6 cellular contexts compared by ENCODE assay signal in the genomic region with DNA sequence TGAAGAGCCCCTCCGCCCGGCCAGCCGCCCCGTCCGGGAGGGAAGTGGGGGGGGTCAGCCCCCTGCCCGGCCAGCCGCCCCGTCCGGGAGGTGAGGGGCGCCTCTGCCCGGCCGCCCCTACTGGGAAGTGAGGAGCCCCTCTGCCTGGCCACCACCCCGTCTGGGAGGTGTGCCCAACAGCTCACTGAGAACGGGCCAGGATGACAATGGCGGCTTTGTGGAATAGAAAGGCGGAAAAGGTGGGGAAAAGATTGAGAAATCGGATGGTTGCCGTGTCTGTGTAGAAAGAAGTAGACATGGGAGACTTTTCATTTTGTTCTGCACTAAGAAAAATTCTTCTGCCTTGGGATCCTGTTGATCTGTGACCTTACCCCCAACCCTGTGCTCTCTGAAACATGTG. TPM values are rescaled to one million over a fixed set of nuclear protein-coding genes. Genes with fewer than 3 reads are reported as not detected.
A peak's percentile ranks its signal among the peaks of the same experiment; 100 is the strongest.
DNase-seq lines count a peak whose midpoint lies in the region; ATAC-seq, FAIRE-seq and TF ChIP-seq lines count a peak whose summit lies in the region.
"Not testable (repeated sequence)": the region's sequence is repeated elsewhere in the genome, so short reads cannot be mapped to it uniquely, and the experiment has no call there.
"Had no signal": no experiment of that assay in that cellular context is flagged by ENCODE, and none has a peak within 500 bp of the region (broad histone marks: within the 10 kb centered on the region; RNA-seq: fewer than 3 reads in every experiment).

No MANE protein-coding gene starts in this region.

- peak overlapping the region in 2 of 3 donors; percentile 32 to 43 for H3K4me3 ChIP-seq in breast epithelium
- H3K4me3 ChIP-seq in mammary epithelial cell (replicated peaks in 1 of 3; ENCODE audit: insufficient read depth in 1 of 3, low read depth in 2 of 3, low read length in 3 of 3); HepG2 (replicated peaks in 1 of 3; ENCODE audit: insufficient read depth in 1 of 3, low read depth in 2 of 3, low read length in 3 of 3): not testable (repeated sequence)

- TF ChIP-seq RAD21 in HepG2 (CRISPR knock-in tag; IDR thresholded peaks at IDR 0.05): not testable (repeated sequence)

- not testable (repeated sequence) for TF ChIP-seq EP300 in HepG2 (IDR thresholded peaks at IDR 0.05; ENCODE audit: low read depth in 2 of 2, low read length in 2 of 2); HepG2 (CRISPR knock-in tag; IDR thresholded peaks at IDR 0.05; ENCODE audit: borderline replicate concordance)

- H3K27ac ChIP-seq in breast epithelium (peak overlapping the region in 1 of 2 donors; percentile 52), HepG2 (ENCODE audit: extremely low read length, insufficient read depth, low read length) (peak overlapping the region; percentile 57)
- H3K27ac ChIP-seq in mammary epithelial cell (ENCODE audit: insufficient read depth, low read depth, low read length): not testable (repeated sequence)

- H3K27me3 ChIP-seq in breast epithelium; mammary epithelial cell (ENCODE audit: insufficient read depth, low read length); HepG2 (ENCODE audit: control insufficient read depth in 1 of 2, insufficient read depth in 2 of 2, low read length in 2 of 2): not testable (repeated sequence)

- not testable (repeated sequence) for BruUV-seq in mammary epithelial cell (replicated peaks; lab: Mats Ljungman, UMichigan); HepG2 (replicated peaks; lab: Mats Ljungman, UMichigan)

- H3K9me3 ChIP-seq in breast epithelium; mammary epithelial cell (replicated peaks; ENCODE audit: insufficient read depth, low read length); HepG2 (ENCODE audit: low read length): not testable (repeated sequence)

- not testable (repeated sequence) for H3K4me2 ChIP-seq in mammary epithelial cell (ENCODE audit: insufficient read depth, low read depth, low read length); HepG2 (ENCODE audit: low read depth, low read length)

- not testable (repeated sequence) for H3K4me1 ChIP-seq in breast epithelium; mammary epithelial cell (ENCODE audit: insufficient read depth, low read length)
- peaks cover 38% of the 10 kb centered on the region for H3K4me1 ChIP-seq in HepG2 (ENCODE audit: insufficient read depth, low read length)

- not testable (repeated sequence) for TF ChIP-seq CTCF in breast epithelium (IDR thresholded peaks at IDR 0.05); mammary epithelial cell (conservative IDR thresholded peaks at IDR 0.05 in 1 of 2, IDR thresholded peaks at IDR 0.05 in 1 of 2; ENCODE audit: extremely low read depth in 1 of 2, insufficient read depth in 1 of 2, low read depth in 1 of 2, low read length in 2 of 2); HepG2 (CRISPR knock-in tag; IDR thresholded peaks at IDR 0.05)

- TF ChIP-seq POLR2A in breast epithelium (IDR thresholded peaks at IDR 0.05); HepG2 (IDR thresholded peaks at IDR 0.05; ENCODE audit: insufficient read depth in 1 of 2, low read depth in 2 of 2, low read length in 2 of 2): not testable (repeated sequence)

- not testable (repeated sequence) for H3K79me2 ChIP-seq in mammary epithelial cell (ENCODE audit: insufficient read depth, low read length); HepG2 (ENCODE audit: insufficient read depth, low read length)

- not testable (repeated sequence) for H3K9ac ChIP-seq in mammary epithelial cell (ENCODE audit: insufficient read depth, low read length); HepG2 (ENCODE audit: insufficient read depth, low read depth, low read length)

- DNase-seq in breast epithelium (ENCODE audit: low spot score in 2 of 2); mammary epithelial cell; HepG2 (ENCODE audit: low spot score): not testable (repeated sequence)

- CTCF ChIA-PET in mammary epithelial cell (lab: Charles Lee; ENCODE audit: low non-redundant PET); HepG2 (lab: Yijun Ruan, JAX; ENCODE audit: low intra/inter-chr PET ratio, low total read pairs): not testable (repeated sequence)

- intact Hi-C loops in breast epithelium (cut with DNase I; ENCODE audit: low total_unique reads); mammary epithelial cell (cut with micrococcal nuclease); HepG2 (cut with micrococcal nuclease; ENCODE audit: unreplicated experiment): not testable (repeated sequence)

- POLR2A ChIA-PET in HepG2 (lab: Yijun Ruan, JAX): not testable (repeated sequence)

- FAIRE-seq in HepG2 (lab: Jason Lieb, UNC): not testable (repeated sequence)

- not testable (repeated sequence) for H4K20me1 ChIP-seq in mammary epithelial cell (ENCODE audit: insufficient read depth, low read length); HepG2 (ENCODE audit: insufficient read depth, low read length)

- dilution Hi-C loops in mammary epithelial cell (cut with HindIII; ENCODE audit: low sequenced_read_pairs): not testable (repeated sequence)

- in situ Hi-C loops in mammary epithelial cell (cut with MboI; ENCODE audit: low sequenced_read_pairs in 2 of 2); HepG2 (cut with HindIII; ENCODE audit: extremely low pct_ligation_motif_present, low pct_unique_long_range_greater_than_20kb): not testable (repeated sequence)

- 50% methylated on average over 2 of the region's 18 CpGs for WGBS in mammary epithelial cell (ENCODE audit: low coverage, missing lambda C conversion rate)
- WGBS in HepG2 (ENCODE audit: low lambda C conversion rate): 12% methylated on average over 5 of the region's 18 CpGs

- ATAC-seq in HepG2: not testable (repeated sequence)

- peak overlapping the region; percentile 52 for H2AFZ ChIP-seq in mammary epithelial cell (ENCODE audit: low read depth, low read length)
- H2AFZ ChIP-seq in HepG2 (ENCODE audit: low read length): not testable (repeated sequence)

- not testable (repeated sequence) for H3K36me3 ChIP-seq in breast epithelium; mammary epithelial cell (ENCODE audit: insufficient read depth, low read length); HepG2 (replicated peaks in 1 of 2; ENCODE audit: control insufficient read depth in 1 of 2, insufficient read depth in 2 of 2, low read length in 2 of 2)

RNA-seq across cellular contexts. Expression of a gene that starts 6.6 kb away (rescaled TPM):
- under 1 TPM in 2 of 3 donors, not detected in 1; 0.44 to 0.66 TPM for total RNA-seq in breast epithelium
- 1 to 10 TPM; 1.6 to 2.3 TPM for total RNA-seq in mammary epithelial cell
- 0.40 TPM for polyA plus RNA-seq in mammary epithelial cell
- polyA minus RNA-seq in mammary epithelial cell: 3.2 TPM
- total RNA-seq in HepG2 (2016; rRNA removed; fragmentation: Illumina TruSeq; extraction: Trizol): 1.2 and 1.9 TPM in 2 replicates
- total RNA-seq in HepG2 (2016; cell fraction: cytosol; rRNA removed; fragmentation: Illumina TruSeq; extraction: Trizol; ENCODE audit: low read depth): 0.62 and 1.0 TPM in 2 replicates
- 1.6 and 2.6 TPM in 2 replicates for total RNA-seq in HepG2 (2016; cell fraction: insoluble cytoplasmic fraction; rRNA removed; fragmentation: Illumina TruSeq; extraction: Trizol)
- total RNA-seq in HepG2 (2016; cell fraction: membrane; rRNA removed; fragmentation: Illumina TruSeq; extraction: Trizol): 1.2 and 1.9 TPM in 2 replicates
- total RNA-seq in HepG2 (2016; cell fraction: nucleus; rRNA removed; fragmentation: Illumina TruSeq; extraction: Trizol): 1.1 and 2.0 TPM in 2 replicates
- 1.9 and 2.9 TPM in 2 replicates for polyA plus RNA-seq in HepG2 (2011; rRNA removed)
- 1.4 and 1.6 TPM in 2 replicates for polyA plus RNA-seq in HepG2 (2011; cell fraction: cytosol; rRNA removed)
- polyA plus RNA-seq in HepG2 (2011; cell fraction: nucleus; rRNA removed): 5.0 and 6.2 TPM in 2 replicates
- polyA plus RNA-seq in HepG2 (2012): 0.51 and 0.63 TPM in 2 replicates
- 0.75 and 0.95 TPM in 2 replicates for polyA plus RNA-seq in HepG2 (2016; cell fraction: cytosol; fragmentation: Illumina TruSeq; extraction: Trizol; ENCODE audit: low read depth)
- 3.0 and 3.4 TPM in 2 replicates for polyA plus RNA-seq in HepG2 (2016; cell fraction: insoluble cytoplasmic fraction; fragmentation: Illumina TruSeq; extraction: Trizol; ENCODE audit: low read depth)
- polyA plus RNA-seq in HepG2 (2016; cell fraction: membrane; fragmentation: Illumina TruSeq; extraction: Trizol; ENCODE audit: low read depth): 1.5 TPM in 2 replicates
- polyA plus RNA-seq in HepG2 (2016; cell fraction: nucleus; fragmentation: Illumina TruSeq; extraction: Trizol; ENCODE audit: insufficient read depth, low read depth): 4.8 and 5.2 TPM in 2 replicates
- polyA minus RNA-seq in HepG2 (2011; rRNA and poly(A)+ RNA removed; ENCODE audit: low replicate concordance): 3.2 and 8.2 TPM in 2 replicates
- polyA minus RNA-seq in HepG2 (2011; cell fraction: cytosol; rRNA and poly(A)+ RNA removed): 0.89 and 1.3 TPM in 2 replicates
- 8.2 and 11.1 TPM in 2 replicates for polyA minus RNA-seq in HepG2 (2011; cell fraction: nucleus; rRNA and poly(A)+ RNA removed)
- polyA plus RNA-seq: CD14-positive monocyte; CD4-positive, CD25-positive, alpha-beta regulatory T cell; CD8-positive, alpha-beta memory T cell had no signal

RNA-seq across cellular contexts. Expression of a gene that starts 7.0 kb away (rescaled TPM):
- total RNA-seq in breast epithelium (10 to 100 TPM in 2 of 3 donors, 1 to 10 TPM in 1; 8.6 to 25.8 (median 22.3) TPM), mammary epithelial cell (10 to 100 TPM; 14.5 to 16.2 TPM), HepG2 (2016; rRNA removed; fragmentation: Illumina TruSeq; extraction: Trizol) (9.4 and 10.3 TPM in 2 replicates)
- polyA plus RNA-seq in mammary epithelial cell (12.6 TPM), HepG2 (2011; rRNA removed) (11.4 and 14.0 TPM in 2 replicates)
- polyA minus RNA-seq in mammary epithelial cell: 12.5 TPM
- 0.91 and 1.2 TPM in 2 replicates for total RNA-seq in HepG2 (2016; cell fraction: cytosol; rRNA removed; fragmentation: Illumina TruSeq; extraction: Trizol; ENCODE audit: low read depth)
- 8.5 and 10.4 TPM in 2 replicates for total RNA-seq in HepG2 (2016; cell fraction: insoluble cytoplasmic fraction; rRNA removed; fragmentation: Illumina TruSeq; extraction: Trizol)
- total RNA-seq in HepG2 (2016; cell fraction: membrane; rRNA removed; fragmentation: Illumina TruSeq; extraction: Trizol): 4.6 and 5.0 TPM in 2 replicates
- 8.3 and 10.3 TPM in 2 replicates for total RNA-seq in HepG2 (2016; cell fraction: nucleus; rRNA removed; fragmentation: Illumina TruSeq; extraction: Trizol)
- 5.1 and 5.2 TPM in 2 replicates for polyA plus RNA-seq in HepG2 (2011; cell fraction: cytosol; rRNA removed)
- 16.7 and 21.1 TPM in 2 replicates for polyA plus RNA-seq in HepG2 (2011; cell fraction: nucleus; rRNA removed)
- polyA plus RNA-seq in HepG2 (2012): 6.6 and 10.4 TPM in 2 replicates
- polyA plus RNA-seq in HepG2 (2016; cell fraction: cytosol; fragmentation: Illumina TruSeq; extraction: Trizol; ENCODE audit: low read depth): 0.78 and 0.85 TPM in 2 replicates
- polyA plus RNA-seq in HepG2 (2016; cell fraction: insoluble cytoplasmic fraction; fragmentation: Illumina TruSeq; extraction: Trizol; ENCODE audit: low read depth): 7.7 and 8.6 TPM in 2 replicates
- 2.0 and 2.1 TPM in 2 replicates for polyA plus RNA-seq in HepG2 (2016; cell fraction: membrane; fragmentation: Illumina TruSeq; extraction: Trizol; ENCODE audit: low read depth)
- 11.4 and 11.5 TPM in 2 replicates for polyA plus RNA-seq in HepG2 (2016; cell fraction: nucleus; fragmentation: Illumina TruSeq; extraction: Trizol; ENCODE audit: insufficient read depth, low read depth)
- 23.4 and 27.0 TPM in 2 replicates for polyA minus RNA-seq in HepG2 (2011; rRNA and poly(A)+ RNA removed; ENCODE audit: low replicate concordance)
- 5.7 and 6.1 TPM in 2 replicates for polyA minus RNA-seq in HepG2 (2011; cell fraction: cytosol; rRNA and poly(A)+ RNA removed)
- polyA minus RNA-seq in HepG2 (2011; cell fraction: nucleus; rRNA and poly(A)+ RNA removed): 17.3 and 20.8 TPM in 2 replicates

RNA-seq across cellular contexts. Expression of a gene that starts 9.1 kb away (rescaled TPM):
- 10 to 100 TPM; 25.3 to 34.7 (median 26.5) TPM for total RNA-seq in breast epithelium
- 10 to 100 TPM; 15.7 to 53.0 TPM for total RNA-seq in mammary epithelial cell
- polyA plus RNA-seq in mammary epithelial cell: 37.7 TPM
- polyA minus RNA-seq in mammary epithelial cell: 19.7 TPM
- total RNA-seq in HepG2 (2016; rRNA removed; fragmentation: Illumina TruSeq; extraction: Trizol): 24.7 and 29.8 TPM in 2 replicates
- 9.4 and 10.6 TPM in 2 replicates for total RNA-seq in HepG2 (2016; cell fraction: cytosol; rRNA removed; fragmentation: Illumina TruSeq; extraction: Trizol; ENCODE audit: low read depth)
- total RNA-seq in HepG2 (2016; cell fraction: insoluble cytoplasmic fraction; rRNA removed; fragmentation: Illumina TruSeq; extraction: Trizol): 28.7 and 29.4 TPM in 2 replicates
- 7.7 and 9.0 TPM in 2 replicates for total RNA-seq in HepG2 (2016; cell fraction: membrane; rRNA removed; fragmentation: Illumina TruSeq; extraction: Trizol)
- 21.2 and 23.9 TPM in 2 replicates for total RNA-seq in HepG2 (2016; cell fraction: nucleus; rRNA removed; fragmentation: Illumina TruSeq; extraction: Trizol)
- 25.6 and 29.3 TPM in 2 replicates for polyA plus RNA-seq in HepG2 (2011; rRNA removed)
- polyA plus RNA-seq in HepG2 (2011; cell fraction: cytosol; rRNA removed): 19.5 and 22.2 TPM in 2 replicates
- 47.0 and 47.5 TPM in 2 replicates for polyA plus RNA-seq in HepG2 (2011; cell fraction: nucleus; rRNA removed)
- 15.6 and 19.8 TPM in 2 replicates for polyA plus RNA-seq in HepG2 (2012)
- 5.1 and 7.5 TPM in 2 replicates for polyA plus RNA-seq in HepG2 (2016; cell fraction: cytosol; fragmentation: Illumina TruSeq; extraction: Trizol; ENCODE audit: low read depth)
- polyA plus RNA-seq in HepG2 (2016; cell fraction: insoluble cytoplasmic fraction; fragmentation: Illumina TruSeq; extraction: Trizol; ENCODE audit: low read depth): 27.4 and 31.1 TPM in 2 replicates
- polyA plus RNA-seq in HepG2 (2016; cell fraction: membrane; fragmentation: Illumina TruSeq; extraction: Trizol; ENCODE audit: low read depth): 6.9 and 8.4 TPM in 2 replicates
- polyA plus RNA-seq in HepG2 (2016; cell fraction: nucleus; fragmentation: Illumina TruSeq; extraction: Trizol; ENCODE audit: insufficient read depth, low read depth): 69.0 and 74.3 TPM in 2 replicates
- polyA minus RNA-seq in HepG2 (2011; rRNA and poly(A)+ RNA removed; ENCODE audit: low replicate concordance): 10.1 and 60.9 TPM in 2 replicates
- 3.8 and 6.1 TPM in 2 replicates for polyA minus RNA-seq in HepG2 (2011; cell fraction: cytosol; rRNA and poly(A)+ RNA removed)
- 25.8 and 45.0 TPM in 2 replicates for polyA minus RNA-seq in HepG2 (2011; cell fraction: nucleus; rRNA and poly(A)+ RNA removed)

RNA-seq across cellular contexts. Expression of a gene that starts 24.9 kb away (rescaled TPM):
- total RNA-seq in breast epithelium (1,000 to 10,000 TPM; 1,150 to 3,519 (median 1,958) TPM), mammary epithelial cell (1,000 to 10,000 TPM in 1 of 2 donors, 100 to 1,000 TPM in 1; 634 to 1,021 TPM), HepG2 (2016; rRNA removed; fragmentation: Illumina TruSeq; extraction: Trizol) (1,585 and 1,854 TPM in 2 replicates)
- polyA plus RNA-seq in mammary epithelial cell (3,340 TPM), HepG2 (2011; rRNA removed) (5,537 and 5,840 TPM in 2 replicates)
- 1,201 TPM for polyA minus RNA-seq in mammary epithelial cell
- 2,474 and 2,700 TPM in 2 replicates for total RNA-seq in HepG2 (2016; cell fraction: cytosol; rRNA removed; fragmentation: Illumina TruSeq; extraction: Trizol; ENCODE audit: low read depth)
- total RNA-seq in HepG2 (2016; cell fraction: insoluble cytoplasmic fraction; rRNA removed; fragmentation: Illumina TruSeq; extraction: Trizol): 1,612 and 2,027 TPM in 2 replicates
- 3,431 and 3,586 TPM in 2 replicates for total RNA-seq in HepG2 (2016; cell fraction: membrane; rRNA removed; fragmentation: Illumina TruSeq; extraction: Trizol)
- 594 and 641 TPM in 2 replicates for total RNA-seq in HepG2 (2016; cell fraction: nucleus; rRNA removed; fragmentation: Illumina TruSeq; extraction: Trizol)
- 5,862 and 7,129 TPM in 2 replicates for polyA plus RNA-seq in HepG2 (2011; cell fraction: cytosol; rRNA removed)
- 1,636 and 1,825 TPM in 2 replicates for polyA plus RNA-seq in HepG2 (2011; cell fraction: nucleus; rRNA removed)
- 3,706 and 5,933 TPM in 2 replicates for polyA plus RNA-seq in HepG2 (2012)
- polyA plus RNA-seq in HepG2 (2016; cell fraction: cytosol; fragmentation: Illumina TruSeq; extraction: Trizol; ENCODE audit: low read depth): 4,996 and 5,283 TPM in 2 replicates
- polyA plus RNA-seq in HepG2 (2016; cell fraction: insoluble cytoplasmic fraction; fragmentation: Illumina TruSeq; extraction: Trizol; ENCODE audit: low read depth): 3,163 and 3,539 TPM in 2 replicates
- polyA plus RNA-seq in HepG2 (2016; cell fraction: membrane; fragmentation: Illumina TruSeq; extraction: Trizol; ENCODE audit: low read depth): 5,583 and 6,010 TPM in 2 replicates
- 1,621 and 1,722 TPM in 2 replicates for polyA plus RNA-seq in HepG2 (2016; cell fraction: nucleus; fragmentation: Illumina TruSeq; extraction: Trizol; ENCODE audit: insufficient read depth, low read depth)
- 2,855 and 3,130 TPM in 2 replicates for polyA minus RNA-seq in HepG2 (2011; rRNA and poly(A)+ RNA removed; ENCODE audit: low replicate concordance)
- polyA minus RNA-seq in HepG2 (2011; cell fraction: cytosol; rRNA and poly(A)+ RNA removed): 813 and 904 TPM in 2 replicates
- 526 and 829 TPM in 2 replicates for polyA minus RNA-seq in HepG2 (2011; cell fraction: nucleus; rRNA and poly(A)+ RNA removed)

RNA-seq across cellular contexts. Expression of a gene that starts 33.3 kb away (rescaled TPM):
- total RNA-seq in breast epithelium (10 to 100 TPM; 16.2 to 42.3 (median 31.0) TPM), mammary epithelial cell (1 to 10 TPM; 6.7 to 7.3 TPM), HepG2 (2016; rRNA removed; fragmentation: Illumina TruSeq; extraction: Trizol) (38.1 and 40.2 TPM in 2 replicates)
- polyA plus RNA-seq in mammary epithelial cell (8.3 TPM), HepG2 (2011; rRNA removed) (28.9 and 33.5 TPM in 2 replicates)
- polyA minus RNA-seq in mammary epithelial cell: 12.2 TPM
- total RNA-seq in HepG2 (2016; cell fraction: cytosol; rRNA removed; fragmentation: Illumina TruSeq; extraction: Trizol; ENCODE audit: low read depth): 15.0 and 17.1 TPM in 2 replicates
- 40.0 and 42.7 TPM in 2 replicates for total RNA-seq in HepG2 (2016; cell fraction: insoluble cytoplasmic fraction; rRNA removed; fragmentation: Illumina TruSeq; extraction: Trizol)
- 17.3 and 20.7 TPM in 2 replicates for total RNA-seq in HepG2 (2016; cell fraction: membrane; rRNA removed; fragmentation: Illumina TruSeq; extraction: Trizol)
- 20.1 and 24.5 TPM in 2 replicates for total RNA-seq in HepG2 (2016; cell fraction: nucleus; rRNA removed; fragmentation: Illumina TruSeq; extraction: Trizol)
- polyA plus RNA-seq in HepG2 (2011; cell fraction: cytosol; rRNA removed): 41.0 and 41.7 TPM in 2 replicates
- 39.4 and 53.8 TPM in 2 replicates for polyA plus RNA-seq in HepG2 (2011; cell fraction: nucleus; rRNA removed)
- polyA plus RNA-seq in HepG2 (2012): 15.3 and 21.4 TPM in 2 replicates
- 8.4 and 11.2 TPM in 2 replicates for polyA plus RNA-seq in HepG2 (2016; cell fraction: cytosol; fragmentation: Illumina TruSeq; extraction: Trizol; ENCODE audit: low read depth)
- 41.9 and 42.2 TPM in 2 replicates for polyA plus RNA-seq in HepG2 (2016; cell fraction: insoluble cytoplasmic fraction; fragmentation: Illumina TruSeq; extraction: Trizol; ENCODE audit: low read depth)
- 15.1 and 18.7 TPM in 2 replicates for polyA plus RNA-seq in HepG2 (2016; cell fraction: membrane; fragmentation: Illumina TruSeq; extraction: Trizol; ENCODE audit: low read depth)
- 35.2 and 38.8 TPM in 2 replicates for polyA plus RNA-seq in HepG2 (2016; cell fraction: nucleus; fragmentation: Illumina TruSeq; extraction: Trizol; ENCODE audit: insufficient read depth, low read depth)
- polyA minus RNA-seq in HepG2 (2011; rRNA and poly(A)+ RNA removed; ENCODE audit: low replicate concordance): 35.6 and 37.0 TPM in 2 replicates
- polyA minus RNA-seq in HepG2 (2011; cell fraction: cytosol; rRNA and poly(A)+ RNA removed): 6.3 and 8.2 TPM in 2 replicates
- 12.6 and 20.0 TPM in 2 replicates for polyA minus RNA-seq in HepG2 (2011; cell fraction: nucleus; rRNA and poly(A)+ RNA removed)
